ENCODE assay signal across 12 cellular contexts in genomic region chr16:58481226-58481869, GRCh38. TPM values are rescaled to one million over a fixed set of nuclear protein-coding genes. Genes with fewer than 3 reads are reported as not detected.
A peak's percentile ranks its signal among the peaks of the same experiment; 100 is the strongest.
DNase-seq lines count a peak whose midpoint lies in the region; ATAC-seq and TF ChIP-seq lines count a peak whose summit lies in the region.
"Had no signal": no experiment of that assay in that cellular context is flagged by ENCODE, and none has a peak within 500 bp of the region (broad histone marks: within the 10 kb centered on the region; RNA-seq: fewer than 3 reads in every experiment).

No MANE protein-coding gene starts in this region.

- H2BK15ac ChIP-seq in mesenchymal stem cell (ENCODE audit: low read depth, poor library complexity, severe bottlenecking): no peak overlapping the region

- DNase-seq in left ventricle myocardium inferior (no peak), Right ventricle myocardium inferior (ENCODE audit: missing footprints) (no peak), mesenchymal stem cell (no peak), spleen (peak; percentile 41), coronary artery (ENCODE audit: low spot score) (no peak)
- no peak for DNase-seq in activated naive CD4-positive, alpha-beta T cell treated with anti-CD3 and anti-CD28 coated beads, Interleukin-2, amount 10 ng/mL, durations not matched to agents 7 days and 5 days
- DNase-seq: Caco-2; CD4-positive, alpha-beta T cell; H9 had no signal

- H3K23ac ChIP-seq in mesenchymal stem cell (ENCODE audit: low read length in 2 of 2): no peak overlapping the region

- H3K36me3 Mint-ChIP-seq in activated naive CD4-positive, alpha-beta T cell treated with anti-CD3 and anti-CD28 coated beads, Interleukin-2, amount 10 ng/mL, durations not matched to agents 7 days and 5 days: no peaks in the 10 kb centered on the region

- no peak overlapping the region for H4K91ac ChIP-seq in mesenchymal stem cell (ENCODE audit: low read length)

- H3K14ac ChIP-seq in mesenchymal stem cell (ENCODE audit: low read length in 2 of 2): no peak overlapping the region

- no peak overlapping the region for H3K9ac ChIP-seq in mesenchymal stem cell (ENCODE audit: low read length)

- H3K27ac Mint-ChIP-seq in activated naive CD4-positive, alpha-beta T cell treated with anti-CD3 and anti-CD28 coated beads, Interleukin-2, amount 10 ng/mL, durations not matched to agents 7 days and 5 days: no peak overlapping the region
- H3K27ac Mint-ChIP-seq: B cell; CD4-positive, alpha-beta T cell had no signal

- 95% methylated on average over 11 of the region's 11 CpGs for WGBS in mesenchymal stem cell
- WGBS in spleen, 5 donors: 89 to 97% (median 95%) methylated on average over 11 of the region's 11 CpGs

- H3K9me3 ChIP-seq in left ventricle myocardium inferior (replicated peaks) (no peaks in the 10 kb centered on the region), HEK293 (ENCODE audit: control insufficient read depth, insufficient read depth, low read depth, low read length) (no peaks in the 10 kb centered on the region), mesenchymal stem cell (ENCODE audit: control insufficient read depth, low read length) (no peaks in the 10 kb centered on the region), spleen (no peaks in the 10 kb centered on the region)
- H3K9me3 ChIP-seq: Caco-2 had no signal

- H3K36me3 ChIP-seq in left ventricle myocardium inferior (no peaks in the 10 kb centered on the region), HEK293 (ENCODE audit: control insufficient read depth in 2 of 2, insufficient read depth in 1 of 2, low read length in 2 of 2) (no peaks in the 10 kb centered on the region), mesenchymal stem cell (ENCODE audit: control insufficient read depth in 1 of 2, insufficient read depth in 2 of 2, low read depth in 1 of 2, low read length in 2 of 2) (no peaks in the 10 kb centered on the region), spleen (no peaks in the 10 kb centered on the region)

- intact Hi-C loops in left ventricle myocardium inferior (cut with micrococcal nuclease): no loop called here
- intact Hi-C loops in Right ventricle myocardium inferior (cut with DNase I): no loop called here
- intact Hi-C loops in spleen (cut with DNase I; ENCODE audit: low total_unique reads): no loop called here

- H3K27me3 Mint-ChIP-seq in activated naive CD4-positive, alpha-beta T cell treated with anti-CD3 and anti-CD28 coated beads, Interleukin-2, amount 10 ng/mL, durations not matched to agents 7 days and 5 days: peaks cover 16% of the 10 kb centered on the region

- H3K4me3 ChIP-seq in left ventricle myocardium inferior (no peak overlapping the region), HEK293 (ENCODE audit: low read depth, low read length) (no peak overlapping the region), mesenchymal stem cell (ENCODE audit: insufficient read depth in 1 of 2, low read depth in 1 of 2, low read length in 2 of 2) (no peak overlapping the region), spleen (no peak overlapping the region), coronary artery (no peak overlapping the region)

- CTCF ChIA-PET in HEK293 (lab: Yijun Ruan, JAX): interaction anchor here (0.6 to 0.7 kb wide), 2 partner anchors 24 to 171 kb away, joined by 3 to 5 read pairs; no protein-coding TSS in a partner anchor
- CTCF ChIA-PET in activated naive CD4-positive, alpha-beta T cell treated with anti-CD3 and anti-CD28 coated beads, Interleukin-2, amount 10 ng/mL, durations not matched to agents 7 days and 5 days (lab: Charles Lee): no interaction called here

- H2BK12ac ChIP-seq in mesenchymal stem cell (ENCODE audit: low read length in 2 of 2): no peak overlapping the region

- no peak overlapping the region for H2AK5ac ChIP-seq in mesenchymal stem cell (ENCODE audit: low read length, severe bottlenecking)

- no peak overlapping the region for H3K18ac ChIP-seq in mesenchymal stem cell (ENCODE audit: low read depth in 1 of 2, low read length in 2 of 2)

- H3K4me3 Mint-ChIP-seq in activated naive CD4-positive, alpha-beta T cell treated with anti-CD3 and anti-CD28 coated beads, Interleukin-2, amount 10 ng/mL, durations not matched to agents 7 days and 5 days: no peak overlapping the region
- H3K4me3 Mint-ChIP-seq: B cell; CD4-positive, alpha-beta T cell; H9 had no signal

- POLR2A ChIA-PET in HEK293 (lab: Yijun Ruan, JAX): no interaction called here

- H3K27me3 ChIP-seq in left ventricle myocardium inferior (ENCODE audit: low read depth) (no peaks in the 10 kb centered on the region), mesenchymal stem cell (ENCODE audit: control insufficient read depth in 1 of 2, insufficient read depth in 1 of 2, low read length in 2 of 2) (peaks cover 8 to 17% of the 10 kb centered on the region in 2 experiments), spleen (replicated peaks in 1 of 7) (no peaks in the 10 kb centered on the region)

- no peak overlapping the region for H2BK5ac ChIP-seq in mesenchymal stem cell (ENCODE audit: low read depth, low read length, poor library complexity, severe bottlenecking)

- H3K9me3 Mint-ChIP-seq in activated naive CD4-positive, alpha-beta T cell treated with anti-CD3 and anti-CD28 coated beads, Interleukin-2, amount 10 ng/mL, durations not matched to agents 7 days and 5 days: no peaks in the 10 kb centered on the region
- H3K9me3 Mint-ChIP-seq: CD4-positive, alpha-beta T cell; H9 had no signal

- H3K4me1 Mint-ChIP-seq in activated naive CD4-positive, alpha-beta T cell treated with anti-CD3 and anti-CD28 coated beads, Interleukin-2, amount 10 ng/mL, durations not matched to agents 7 days and 5 days: no peaks in the 10 kb centered on the region
- H3K4me1 Mint-ChIP-seq: B cell had no signal

- no peak for ATAC-seq in Right ventricle myocardium inferior

- TF ChIP-seq POLR2A in spleen (IDR thresholded peaks at IDR 0.05): no peak

- H3K4me1 ChIP-seq in left ventricle myocardium inferior (peaks cover 93% of the 10 kb centered on the region), HEK293 (ENCODE audit: control insufficient read depth, insufficient read depth, low read length) (no peaks in the 10 kb centered on the region), mesenchymal stem cell (ENCODE audit: control insufficient read depth, insufficient read depth, low read depth, low read length) (no peaks in the 10 kb centered on the region), spleen (peaks cover 0 to 3% (median 0%) of the 10 kb centered on the region in 6 donors)
- H3K4me1 ChIP-seq: Caco-2 had no signal

- no peak for TF ChIP-seq CTCF in left ventricle myocardium inferior (IDR thresholded peaks at IDR 0.05; ENCODE audit: borderline replicate concordance)
- no peak for TF ChIP-seq CTCF in HEK293 (tag by site-specific recombination; IDR thresholded peaks at IDR 0.05)
- no peak for TF ChIP-seq CTCF in spleen (IDR thresholded peaks at IDR 0.05 in 8 of 11, conservative IDR thresholded peaks at IDR 0.05 in 3 of 11)
- TF ChIP-seq CTCF in coronary artery (IDR thresholded peaks at IDR 0.05): no peak

- no peaks in the 10 kb centered on the region for H3K79me1 ChIP-seq in mesenchymal stem cell (replicated peaks; ENCODE audit: low read length, poor library complexity, severe bottlenecking)

- H3K4ac ChIP-seq in mesenchymal stem cell (ENCODE audit: low read depth in 1 of 2, low read length in 2 of 2): no peak overlapping the region

- peak overlapping the region; percentile 47 for H2AFZ ChIP-seq in mesenchymal stem cell (ENCODE audit: low read depth, low read length)

- H3K27ac ChIP-seq in left ventricle myocardium inferior (replicated peaks): peak overlapping the region; percentile 66
- no peak overlapping the region for H3K27ac ChIP-seq in HEK293 (ENCODE audit: extremely low read depth, low read depth, low read length)
- H3K27ac ChIP-seq in mesenchymal stem cell (ENCODE audit: low read length, poor library complexity, severe bottlenecking): no peak overlapping the region
- H3K27ac ChIP-seq in spleen: no peak overlapping the region
- H3K27ac ChIP-seq in coronary artery: no peak overlapping the region
- H3K27ac ChIP-seq: C4-2B had no signal

- no peak overlapping the region for H3K4me2 ChIP-seq in mesenchymal stem cell (ENCODE audit: low read length, poor library complexity, severe bottlenecking)

- H2BK120ac ChIP-seq in mesenchymal stem cell (ENCODE audit: low read depth, low read length): no peak overlapping the region

- no peak overlapping the region for H4K8ac ChIP-seq in mesenchymal stem cell (ENCODE audit: low read length)

TF ChIP-seq in HEK293, 187 proteins besides CTCF, POLR2A, EP300 and RAD21:
- peak; percentile 49; the same call in 1 of the 2 replicates for TF ChIP-seq ZNF585B (tag by site-specific recombination; IDR thresholded peaks at IDR 0.05)
- TF ChIP-seq, protein P1, sequence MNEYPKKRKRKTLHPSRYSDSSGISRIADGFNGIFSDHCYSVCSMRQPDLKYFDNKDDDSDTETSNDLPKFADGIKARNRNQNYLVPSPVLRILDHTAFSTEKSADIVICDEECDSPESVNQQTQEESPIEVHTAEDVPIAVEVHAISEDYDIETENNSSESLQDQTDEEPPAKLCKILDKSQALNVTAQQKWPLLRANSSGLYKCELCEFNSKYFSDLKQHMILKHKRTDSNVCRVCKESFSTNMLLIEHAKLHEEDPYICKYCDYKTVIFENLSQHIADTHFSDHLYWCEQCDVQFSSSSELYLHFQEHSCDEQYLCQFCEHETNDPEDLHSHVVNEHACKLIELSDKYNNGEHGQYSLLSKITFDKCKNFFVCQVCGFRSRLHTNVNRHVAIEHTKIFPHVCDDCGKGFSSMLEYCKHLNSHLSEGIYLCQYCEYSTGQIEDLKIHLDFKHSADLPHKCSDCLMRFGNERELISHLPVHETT (tag by site-specific recombination; IDR thresholded peaks at IDR 0.05): no peak

RNA-seq across cellular contexts. Expression of gene NDRG4, which starts 18.6 kb away (rescaled TPM):
- total RNA-seq in left ventricle myocardium inferior (763 TPM), Right ventricle myocardium inferior (337 TPM), spleen (100 to 1,000 TPM in 1 of 7 donors, 10 to 100 TPM in 6; 22.3 to 115 (median 70.2) TPM)
- 8.0 TPM for polyA plus RNA-seq in mesenchymal stem cell (2013, experiment 1 of 2)
- 8.0 TPM for polyA plus RNA-seq in mesenchymal stem cell (2013, experiment 2 of 2)
- polyA plus RNA-seq in spleen: 10 to 100 TPM in 1 of 3 donors, 1 to 10 TPM in 2; 9.4 to 31.3 (median 9.6) TPM

RNA-seq across cellular contexts. Expression of gene SETD6, which starts 34.0 kb away (rescaled TPM):
- total RNA-seq in left ventricle myocardium inferior (16.8 TPM), Right ventricle myocardium inferior (13.0 TPM), spleen (10 to 100 TPM; 13.7 to 32.3 (median 18.2) TPM)
- polyA plus RNA-seq in mesenchymal stem cell (2013, experiment 1 of 2): 4.6 TPM
- 4.2 TPM for polyA plus RNA-seq in mesenchymal stem cell (2013, experiment 2 of 2)
- 10 to 100 TPM in 2 of 3 donors, 1 to 10 TPM in 1; 8.9 to 11.5 (median 10.7) TPM for polyA plus RNA-seq in spleen
